1 cellular context compared by ENCODE assay signal in genomic region chr21:33434770-33435360, GRCh38.
TF ChIP-seq lines count a peak whose summit lies in the region.

No MANE protein-coding gene starts in this region.

TF ChIP-seq in K562, 482 proteins besides CTCF, POLR2A, EP300 and RAD21 (continues in another document):
- TF ChIP-seq SIX5 (IDR thresholded peaks at IDR 0.05; ENCODE audit: borderline replicate concordance in 1 of 2, insufficient read depth in 1 of 2, low read depth in 1 of 2, low read length in 2 of 2) (no peak), ATF7 (IDR thresholded peaks at IDR 0.05) (peak; percentile 41), ZNF79 (CRISPR knock-in tag; IDR thresholded peaks at IDR 0.05; ENCODE audit: low read depth) (no peak), FOXK2 (conservative IDR thresholded peaks at IDR 0.05 in 1 of 2, IDR thresholded peaks at IDR 0.05 in 1 of 2; ENCODE audit: low read depth in 2 of 2) (peak in 1 of 2 experiments; percentile 49; a peak in 3 of 4 replicates), HDAC1 (IDR thresholded peaks at IDR 0.05) (0 out of 4 replicates have a peak, but pooled peaks of 1 of the 2 experiments have one; percentile 40), SMARCA4 (IDR thresholded peaks at IDR 0.05) (peak; percentile 75), SMARCE1 (IDR thresholded peaks at IDR 0.05) (peak; percentile 44; the same call in 1 of the 2 replicates), ERF (CRISPR knock-in tag; IDR thresholded peaks at IDR 0.05) (no peak), SOX6 (IDR thresholded peaks at IDR 0.05) (peak; percentile 76; the same call in 1 of the 2 replicates), PHB2 (IDR thresholded peaks at IDR 0.05; ENCODE audit: low read depth) (no peak), LEF1 (IDR thresholded peaks at IDR 0.05) (no peak), ZKSCAN1 (IDR thresholded peaks at IDR 0.05; ENCODE audit: low read depth, low read length) (no peak), FOS (IDR thresholded peaks at IDR 0.05; ENCODE audit: extremely low read depth, insufficient read length) (peak; percentile 23), FOSL1 (tag; conservative IDR thresholded peaks at IDR 0.05) (peak; percentile 98), ZEB2 (IDR thresholded peaks at IDR 0.05) (no peak), MEF2D (tag; conservative IDR thresholded peaks at IDR 0.05; ENCODE audit: low read depth) (no peak), ZFX (CRISPR knock-in tag; IDR thresholded peaks at IDR 0.05) (no peak), NONO (IDR thresholded peaks at IDR 0.05; ENCODE audit: low read depth in 2 of 2, low read length in 1 of 2) (no peak), FOXP1 (CRISPR knock-in tag; IDR thresholded peaks at IDR 0.05) (no peak), NFXL1 (CRISPR knock-in tag; IDR thresholded peaks at IDR 0.05) (no peak), PBX2 (CRISPR knock-in tag; IDR thresholded peaks at IDR 0.05; ENCODE audit: low read depth) (no peak), PBX2 (tag; conservative IDR thresholded peaks at IDR 0.05; ENCODE audit: low read depth) (0 out of 2 replicates have a peak, but pooled peaks have one; percentile 6), ZNF143 (CRISPR knock-in tag; IDR thresholded peaks at IDR 0.05) (no peak), TCFL5 (CRISPR knock-in tag; conservative IDR thresholded peaks at IDR 0.05) (no peak), THRA (IDR thresholded peaks at IDR 0.05) (no peak), MAZ (CRISPR knock-in tag; conservative IDR thresholded peaks at IDR 0.05 in 1 of 2, IDR thresholded peaks at IDR 0.05 in 1 of 2) (0 out of 4 replicates have a peak, but pooled peaks of 1 of the 2 experiments have one; percentile 22), ZNF224 (CRISPR knock-in tag; IDR thresholded peaks at IDR 0.05) (no peak), ZNF766 (CRISPR knock-in tag; conservative IDR thresholded peaks at IDR 0.05) (peak; percentile 69), SMARCB1 (IDR thresholded peaks at IDR 0.05; ENCODE audit: insufficient read length, low read depth) (no peak), U2AF2 (optimal IDR thresholded peaks at IDR 0.05; ENCODE audit: low read depth, low read length) (no peak), TAF1 (IDR thresholded peaks at IDR 0.05; ENCODE audit: control insufficient read depth, extremely low read depth, insufficient read depth, low read length, severe bottlenecking) (no peak), ARID1B (IDR thresholded peaks at IDR 0.05) (peak; percentile 71), TCF7 (IDR thresholded peaks at IDR 0.05; ENCODE audit: borderline replicate concordance) (no peak), ZNF140 (CRISPR knock-in tag; IDR thresholded peaks at IDR 0.05) (no peak), STAT5A (IDR thresholded peaks at IDR 0.05; ENCODE audit: borderline replicate concordance, low read length) (peak; percentile 53; the same call in 1 of the 2 replicates), KDM1A (IDR thresholded peaks at IDR 0.05) (peak; percentile 74 to 78), PHF21A (IDR thresholded peaks at IDR 0.05; ENCODE audit: borderline replicate concordance, low read depth) (peak; percentile 87; the same call in 1 of the 2 replicates)
- TF ChIP-seq, protein P1, sequence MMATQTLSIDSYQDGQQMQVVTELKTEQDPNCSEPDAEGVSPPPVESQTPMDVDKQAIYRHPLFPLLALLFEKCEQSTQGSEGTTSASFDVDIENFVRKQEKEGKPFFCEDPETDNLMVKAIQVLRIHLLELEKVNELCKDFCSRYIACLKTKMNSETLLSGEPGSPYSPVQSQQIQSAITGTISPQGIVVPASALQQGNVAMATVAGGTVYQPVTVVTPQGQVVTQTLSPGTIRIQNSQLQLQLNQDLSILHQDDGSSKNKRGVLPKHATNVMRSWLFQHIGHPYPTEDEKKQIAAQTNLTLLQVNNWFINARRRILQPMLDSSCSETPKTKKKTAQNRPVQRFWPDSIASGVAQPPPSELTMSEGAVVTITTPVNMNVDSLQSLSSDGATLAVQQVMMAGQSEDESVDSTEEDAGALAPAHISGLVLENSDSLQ (IDR thresholded peaks at IDR 0.05): peak; percentile 82
- TF ChIP-seq, protein P2, sequence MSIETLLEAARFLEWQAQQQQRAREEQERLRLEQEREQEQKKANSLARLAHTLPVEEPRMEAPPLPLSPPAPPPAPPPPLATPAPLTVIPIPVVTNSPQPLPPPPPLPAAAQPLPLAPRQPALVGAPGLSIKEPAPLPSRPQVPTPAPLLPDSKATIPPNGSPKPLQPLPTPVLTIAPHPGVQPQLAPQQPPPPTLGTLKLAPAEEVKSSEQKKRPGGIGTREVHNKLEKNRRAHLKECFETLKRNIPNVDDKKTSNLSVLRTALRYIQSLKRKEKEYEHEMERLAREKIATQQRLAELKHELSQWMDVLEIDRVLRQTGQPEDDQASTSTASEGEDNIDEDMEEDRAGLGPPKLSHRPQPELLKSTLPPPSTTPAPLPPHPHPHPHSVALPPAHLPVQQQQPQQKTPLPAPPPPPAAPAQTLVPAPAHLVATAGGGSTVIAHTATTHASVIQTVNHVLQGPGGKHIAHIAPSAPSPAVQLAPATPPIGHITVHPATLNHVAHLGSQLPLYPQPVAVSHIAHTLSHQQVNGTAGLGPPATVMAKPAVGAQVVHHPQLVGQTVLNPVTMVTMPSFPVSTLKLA (conservative IDR thresholded peaks at IDR 0.05): 0 out of 4 replicates have a peak, but pooled peaks have one; percentile 20 to 36
- TF ChIP-seq, protein P3, sequence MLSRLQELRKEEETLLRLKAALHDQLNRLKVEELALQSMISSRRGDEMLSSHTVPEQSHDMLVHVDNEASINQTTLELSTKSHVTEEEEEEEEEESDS (CRISPR knock-in tag; IDR thresholded peaks at IDR 0.05): no peak
- TF ChIP-seq, protein P4, sequence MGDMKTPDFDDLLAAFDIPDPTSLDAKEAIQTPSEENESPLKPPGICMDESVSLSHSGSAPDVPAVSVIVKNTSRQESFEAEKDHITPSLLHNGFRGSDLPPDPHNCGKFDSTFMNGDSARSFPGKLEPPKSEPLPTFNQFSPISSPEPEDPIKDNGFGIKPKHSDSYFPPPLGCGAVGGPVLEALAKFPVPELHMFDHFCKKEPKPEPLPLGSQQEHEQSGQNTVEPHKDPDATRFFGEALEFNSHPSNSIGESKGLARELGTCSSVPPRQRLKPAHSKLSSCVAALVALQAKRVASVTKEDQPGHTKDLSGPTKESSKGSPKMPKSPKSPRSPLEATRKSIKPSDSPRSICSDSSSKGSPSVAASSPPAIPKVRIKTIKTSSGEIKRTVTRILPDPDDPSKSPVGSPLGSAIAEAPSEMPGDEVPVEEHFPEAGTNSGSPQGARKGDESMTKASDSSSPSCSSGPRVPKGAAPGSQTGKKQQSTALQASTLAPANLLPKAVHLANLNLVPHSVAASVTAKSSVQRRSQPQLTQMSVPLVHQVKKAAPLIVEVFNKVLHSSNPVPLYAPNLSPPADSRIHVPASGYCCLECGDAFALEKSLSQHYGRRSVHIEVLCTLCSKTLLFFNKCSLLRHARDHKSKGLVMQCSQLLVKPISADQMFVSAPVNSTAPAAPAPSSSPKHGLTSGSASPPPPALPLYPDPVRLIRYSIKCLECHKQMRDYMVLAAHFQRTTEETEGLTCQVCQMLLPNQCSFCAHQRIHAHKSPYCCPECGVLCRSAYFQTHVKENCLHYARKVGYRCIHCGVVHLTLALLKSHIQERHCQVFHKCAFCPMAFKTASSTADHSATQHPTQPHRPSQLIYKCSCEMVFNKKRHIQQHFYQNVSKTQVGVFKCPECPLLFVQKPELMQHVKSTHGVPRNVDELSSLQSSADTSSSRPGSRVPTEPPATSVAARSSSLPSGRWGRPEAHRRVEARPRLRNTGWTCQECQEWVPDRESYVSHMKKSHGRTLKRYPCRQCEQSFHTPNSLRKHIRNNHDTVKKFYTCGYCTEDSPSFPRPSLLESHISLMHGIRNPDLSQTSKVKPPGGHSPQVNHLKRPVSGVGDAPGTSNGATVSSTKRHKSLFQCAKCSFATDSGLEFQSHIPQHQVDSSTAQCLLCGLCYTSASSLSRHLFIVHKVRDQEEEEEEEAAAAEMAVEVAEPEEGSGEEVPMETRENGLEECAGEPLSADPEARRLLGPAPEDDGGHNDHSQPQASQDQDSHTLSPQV (IDR thresholded peaks at IDR 0.05): no peak
- TF ChIP-seq, protein P5, sequence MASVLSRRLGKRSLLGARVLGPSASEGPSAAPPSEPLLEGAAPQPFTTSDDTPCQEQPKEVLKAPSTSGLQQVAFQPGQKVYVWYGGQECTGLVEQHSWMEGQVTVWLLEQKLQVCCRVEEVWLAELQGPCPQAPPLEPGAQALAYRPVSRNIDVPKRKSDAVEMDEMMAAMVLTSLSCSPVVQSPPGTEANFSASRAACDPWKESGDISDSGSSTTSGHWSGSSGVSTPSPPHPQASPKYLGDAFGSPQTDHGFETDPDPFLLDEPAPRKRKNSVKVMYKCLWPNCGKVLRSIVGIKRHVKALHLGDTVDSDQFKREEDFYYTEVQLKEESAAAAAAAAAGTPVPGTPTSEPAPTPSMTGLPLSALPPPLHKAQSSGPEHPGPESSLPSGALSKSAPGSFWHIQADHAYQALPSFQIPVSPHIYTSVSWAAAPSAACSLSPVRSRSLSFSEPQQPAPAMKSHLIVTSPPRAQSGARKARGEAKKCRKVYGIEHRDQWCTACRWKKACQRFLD (CRISPR knock-in tag; IDR thresholded peaks at IDR 0.05): no peak
- TF ChIP-seq, protein P6, sequence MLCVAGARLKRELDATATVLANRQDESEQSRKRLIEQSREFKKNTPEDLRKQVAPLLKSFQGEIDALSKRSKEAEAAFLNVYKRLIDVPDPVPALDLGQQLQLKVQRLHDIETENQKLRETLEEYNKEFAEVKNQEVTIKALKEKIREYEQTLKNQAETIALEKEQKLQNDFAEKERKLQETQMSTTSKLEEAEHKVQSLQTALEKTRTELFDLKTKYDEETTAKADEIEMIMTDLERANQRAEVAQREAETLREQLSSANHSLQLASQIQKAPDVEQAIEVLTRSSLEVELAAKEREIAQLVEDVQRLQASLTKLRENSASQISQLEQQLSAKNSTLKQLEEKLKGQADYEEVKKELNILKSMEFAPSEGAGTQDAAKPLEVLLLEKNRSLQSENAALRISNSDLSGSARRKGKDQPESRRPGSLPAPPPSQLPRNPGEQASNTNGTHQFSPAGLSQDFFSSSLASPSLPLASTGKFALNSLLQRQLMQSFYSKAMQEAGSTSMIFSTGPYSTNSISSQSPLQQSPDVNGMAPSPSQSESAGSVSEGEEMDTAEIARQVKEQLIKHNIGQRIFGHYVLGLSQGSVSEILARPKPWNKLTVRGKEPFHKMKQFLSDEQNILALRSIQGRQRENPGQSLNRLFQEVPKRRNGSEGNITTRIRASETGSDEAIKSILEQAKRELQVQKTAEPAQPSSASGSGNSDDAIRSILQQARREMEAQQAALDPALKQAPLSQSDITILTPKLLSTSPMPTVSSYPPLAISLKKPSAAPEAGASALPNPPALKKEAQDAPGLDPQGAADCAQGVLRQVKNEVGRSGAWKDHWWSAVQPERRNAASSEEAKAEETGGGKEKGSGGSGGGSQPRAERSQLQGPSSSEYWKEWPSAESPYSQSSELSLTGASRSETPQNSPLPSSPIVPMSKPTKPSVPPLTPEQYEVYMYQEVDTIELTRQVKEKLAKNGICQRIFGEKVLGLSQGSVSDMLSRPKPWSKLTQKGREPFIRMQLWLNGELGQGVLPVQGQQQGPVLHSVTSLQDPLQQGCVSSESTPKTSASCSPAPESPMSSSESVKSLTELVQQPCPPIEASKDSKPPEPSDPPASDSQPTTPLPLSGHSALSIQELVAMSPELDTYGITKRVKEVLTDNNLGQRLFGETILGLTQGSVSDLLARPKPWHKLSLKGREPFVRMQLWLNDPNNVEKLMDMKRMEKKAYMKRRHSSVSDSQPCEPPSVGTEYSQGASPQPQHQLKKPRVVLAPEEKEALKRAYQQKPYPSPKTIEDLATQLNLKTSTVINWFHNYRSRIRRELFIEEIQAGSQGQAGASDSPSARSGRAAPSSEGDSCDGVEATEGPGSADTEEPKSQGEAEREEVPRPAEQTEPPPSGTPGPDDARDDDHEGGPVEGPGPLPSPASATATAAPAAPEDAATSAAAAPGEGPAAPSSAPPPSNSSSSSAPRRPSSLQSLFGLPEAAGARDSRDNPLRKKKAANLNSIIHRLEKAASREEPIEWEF (CRISPR knock-in tag; IDR thresholded peaks at IDR 0.05): no peak
- TF ChIP-seq, protein P7, sequence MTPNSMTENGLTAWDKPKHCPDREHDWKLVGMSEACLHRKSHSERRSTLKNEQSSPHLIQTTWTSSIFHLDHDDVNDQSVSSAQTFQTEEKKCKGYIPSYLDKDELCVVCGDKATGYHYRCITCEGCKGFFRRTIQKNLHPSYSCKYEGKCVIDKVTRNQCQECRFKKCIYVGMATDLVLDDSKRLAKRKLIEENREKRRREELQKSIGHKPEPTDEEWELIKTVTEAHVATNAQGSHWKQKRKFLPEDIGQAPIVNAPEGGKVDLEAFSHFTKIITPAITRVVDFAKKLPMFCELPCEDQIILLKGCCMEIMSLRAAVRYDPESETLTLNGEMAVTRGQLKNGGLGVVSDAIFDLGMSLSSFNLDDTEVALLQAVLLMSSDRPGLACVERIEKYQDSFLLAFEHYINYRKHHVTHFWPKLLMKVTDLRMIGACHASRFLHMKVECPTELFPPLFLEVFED (CRISPR knock-in tag; conservative IDR thresholded peaks at IDR 0.05): no peak
